3 cellular contexts compared by ENCODE assay signal in the genomic region with DNA sequence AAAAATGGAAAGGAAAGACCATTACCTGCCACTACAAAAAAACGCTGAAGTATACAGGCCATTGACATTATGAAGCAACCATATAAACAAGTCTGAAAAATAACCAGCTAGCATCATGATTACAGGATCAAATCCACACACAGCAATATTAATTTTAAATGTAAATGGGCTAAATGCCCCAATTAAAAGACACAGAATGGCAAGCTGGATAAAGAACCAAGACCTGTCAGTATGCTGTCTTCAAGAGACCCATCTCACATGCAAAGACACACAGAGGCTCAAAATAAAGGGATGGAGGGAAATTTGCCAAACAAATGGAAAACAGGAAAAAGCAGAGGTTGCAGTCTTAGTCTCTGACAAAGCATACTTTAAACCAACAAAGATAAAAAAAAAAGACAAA. TPM values are rescaled to one million over a fixed set of nuclear protein-coding genes. Genes with fewer than 3 reads are reported as not detected.
"Had no signal": no experiment of that assay in that cellular context is flagged by ENCODE, and none has a peak within 500 bp of the region (broad histone marks: within the 10 kb centered on the region; RNA-seq: fewer than 3 reads in every experiment).

No MANE protein-coding gene starts in this region.

RNA-seq across cellular contexts. Expression of a gene that starts 33.9 kb away (rescaled TPM):
- total RNA-seq: Peyer's patch, Right ventricle myocardium superior, SJSA1 had no signal
